In genomic region chr17:38730526-38731379, GRCh38 we compare ENCODE assay signal across 8 cellular contexts. TPM values are rescaled to one million over a fixed set of nuclear protein-coding genes. Genes with fewer than 3 reads are reported as not detected.
DNase-seq lines count a peak whose midpoint lies in the region; ATAC-seq, FAIRE-seq and TF ChIP-seq lines count a peak whose summit lies in the region.

No MANE protein-coding gene starts in this region.

- H3K27ac Mint-ChIP-seq in chondrocyte (ENCODE audit: unreplicated experiment), result peak overlapping the region; percentile 97

- H3K9me3 ChIP-seq in HAP-1, result 0 out of 2 replicates have a peak, but pooled peaks cover 2% of the 10 kb centered on the region
- no peaks in the 10 kb centered on the region for H3K9me3 ChIP-seq in left lung
- H3K9me3 ChIP-seq in subcutaneous abdominal adipose tissue (ENCODE audit: control insufficient read depth in 5 of 5, low read length in 5 of 5), result no peaks in the 10 kb centered on the region

- H3K4me3 ChIP-seq in HAP-1 (peak overlapping the region; percentile 71), left lung (peak overlapping the region; percentile 60 to 74), subcutaneous abdominal adipose tissue (ENCODE audit: low read depth in 1 of 5, low read length in 5 of 5) (peak overlapping the region; percentile 74 to 92 (median 77))

- H3K4me1 ChIP-seq in HAP-1, result peaks cover 7% of the 10 kb centered on the region
- H3K4me1 ChIP-seq in left lung, result peaks cover 18 to 56% of the 10 kb centered on the region in 2 donors
- peaks cover 12 to 54% (median 46%) of the 10 kb centered on the region in 5 donors for H3K4me1 ChIP-seq in subcutaneous abdominal adipose tissue (ENCODE audit: control insufficient read depth in 5 of 5, insufficient read depth in 5 of 5, low read length in 5 of 5)

- peak overlapping the region; percentile 52 to 86 (median 60) for H3K9ac ChIP-seq in subcutaneous abdominal adipose tissue (ENCODE audit: low read length in 5 of 5)

- TF ChIP-seq CTCF in chondrocyte (IDR thresholded peaks at IDR 0.05), result no peak
- no peak for TF ChIP-seq CTCF in left lung (IDR thresholded peaks at IDR 0.05)

- H3K36me3 ChIP-seq in HAP-1 (replicated peaks) (peaks cover 49% of the 10 kb centered on the region), left lung (peaks cover 0 to 19% of the 10 kb centered on the region in 2 donors), subcutaneous abdominal adipose tissue (ENCODE audit: control insufficient read depth in 5 of 5, insufficient read depth in 5 of 5, low read length in 5 of 5) (peaks cover 0 to 38% (median 24%) of the 10 kb centered on the region in 5 donors)

- FAIRE-seq in RCC 7860 (lab: Jason Lieb, UNC), result no peak

- peak overlapping the region; percentile 97 for H3K4me3 Mint-ChIP-seq in chondrocyte (ENCODE audit: unreplicated experiment)

- no peaks in the 10 kb centered on the region for H3K9me3 Mint-ChIP-seq in chondrocyte (ENCODE audit: low read depth)

- H3K27me3 ChIP-seq in HAP-1 (ENCODE audit: low read depth), result no peaks in the 10 kb centered on the region
- no peaks in the 10 kb centered on the region for H3K27me3 ChIP-seq in left lung
- H3K27me3 ChIP-seq in subcutaneous abdominal adipose tissue (ENCODE audit: control insufficient read depth in 5 of 5, insufficient read depth in 4 of 5, low read length in 5 of 5), result no peaks in the 10 kb centered on the region

- peak; percentile 61 for ATAC-seq in left lung

- DNase-seq in AML-193 (lab: John Stamatoyannopoulos, UW) (peak; percentile 43 to 54), HAP-1 (ENCODE audit: low spot score in 2 of 2) (peak; percentile 47 to 80), RCC 7860 (ENCODE audit: low spot score) (peak; percentile 83), chondrocyte (ENCODE audit: low spot score) (no peak), left lung (peak; percentile 83 to 90), NCI-H2107 (lab: John Stamatoyannopoulos, UW) (no peak)
- DNase-seq in NK-92 treated with Interleukin-12 subunit alpha and Interleukin-12 subunit beta, amount 100 ng/mL, for 24 hours (lab: John Stamatoyannopoulos, UW), result no peak

- H3K36me3 Mint-ChIP-seq in chondrocyte (ENCODE audit: low read depth), result peaks cover 7% of the 10 kb centered on the region

- in situ Hi-C loops in HAP-1 (cut with MboI; ENCODE audit: low sequenced_read_pairs), result loop anchor here (5.0 kb wide), 1 partner anchor 53 kb away; no protein-coding TSS in a partner anchor

- H3K4me1 Mint-ChIP-seq in chondrocyte (ENCODE audit: low read depth), result peaks cover 31% of the 10 kb centered on the region

- peak overlapping the region; percentile 73 to 80 for H3K27ac ChIP-seq in left lung
- H3K27ac ChIP-seq in subcutaneous abdominal adipose tissue (ENCODE audit: low read depth, low read length), result peak overlapping the region; percentile 87

- intact Hi-C loops in left lung (cut with DNase I), result no loop called here

- no peaks in the 10 kb centered on the region for H3K27me3 Mint-ChIP-seq in chondrocyte (ENCODE audit: low read depth)

RNA-seq across cellular contexts. Expression of gene CISD3, which starts 0.6 kb away (rescaled TPM):
- total RNA-seq in chondrocyte (17.2 to 18.4 TPM (median 17.9 TPM) in 3 replicates), left lung (10 to 100 TPM; 32.9 to 49.2 TPM)

RNA-seq across cellular contexts. Expression of gene PCGF2, which starts 17.4 kb away (rescaled TPM):
- total RNA-seq in chondrocyte (50.7 to 56.1 TPM (median 55.2 TPM) in 3 replicates), left lung (10 to 100 TPM; 40.0 to 49.5 TPM)

RNA-seq across cellular contexts. Expression of gene PSMB3, which starts 21.8 kb away (rescaled TPM):
- 118 to 156 TPM (median 120 TPM) in 3 replicates for total RNA-seq in chondrocyte
- 100 to 1,000 TPM; 123 to 191 TPM for total RNA-seq in left lung

RNA-seq across cellular contexts. Expression of gene MLLT6, which starts 25.7 kb away (rescaled TPM):
- 44.9 to 64.2 TPM (median 50.0 TPM) in 3 replicates for total RNA-seq in chondrocyte
- total RNA-seq in left lung, result 100 to 1,000 TPM in 1 of 2 donors, 10 to 100 TPM in 1; 80.0 to 102 TPM

RNA-seq across cellular contexts. Expression of gene EPOP, which starts 56.0 kb away (rescaled TPM):
- total RNA-seq in chondrocyte (1.2 to 3.4 TPM (median 2.8 TPM) in 3 replicates), left lung (1 to 10 TPM; 1.5 to 2.1 TPM)

Comparison
In these comparisons a context has a peak if more than half of its experiments do, and no peak if none do; other contexts are left out.
1. DNase-seq: peak in AML-193 (2 of 2), HAP-1 (2 of 2), RCC 7860 (single experiment) and left lung (2 of 2); none in chondrocyte (single experiment), NCI-H2107 (single experiment) and NK-92 treated with Interleukin-12 subunit alpha and Interleukin-12 subunit beta, amount 100 ng/mL, for 24 hours (single experiment).
2. Peak in every context shown above with its lines, with median percentiles within 50 percentile points of each other: H3K4me3 ChIP-seq.